Comparison of ENCODE assay signal across 2 cellular contexts in the genomic region with DNA sequence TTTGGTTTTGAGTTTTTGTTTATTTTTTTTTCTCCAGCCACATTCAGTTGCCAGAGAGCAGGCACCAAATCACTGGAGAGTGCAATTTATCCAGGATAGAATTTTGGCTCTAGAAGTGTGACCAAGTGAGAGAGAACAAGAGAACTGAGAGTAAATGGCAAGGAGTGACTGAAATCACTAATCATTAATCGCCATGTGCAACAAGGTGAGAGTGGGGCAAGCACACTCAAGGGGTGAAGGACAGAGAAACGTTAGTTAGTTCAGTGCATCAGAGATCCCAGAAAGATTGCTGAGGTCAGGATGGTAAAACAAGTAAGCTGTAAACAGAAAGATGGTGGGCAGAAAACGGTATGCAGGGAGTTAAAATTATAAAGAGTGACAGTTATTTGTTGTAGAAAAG.
TF ChIP-seq lines count a peak whose summit lies in the region.

No MANE protein-coding gene starts in this region.

TF ChIP-seq in liver, 16 proteins besides CTCF, POLR2A, EP300 and RAD21:
- TF ChIP-seq NR2F2 (IDR thresholded peaks at IDR 0.05): peak; percentile 49
- TF ChIP-seq EGR1 (IDR thresholded peaks at IDR 0.05; ENCODE audit: low read depth in 2 of 2): no peak
- TF ChIP-seq, protein P1, sequence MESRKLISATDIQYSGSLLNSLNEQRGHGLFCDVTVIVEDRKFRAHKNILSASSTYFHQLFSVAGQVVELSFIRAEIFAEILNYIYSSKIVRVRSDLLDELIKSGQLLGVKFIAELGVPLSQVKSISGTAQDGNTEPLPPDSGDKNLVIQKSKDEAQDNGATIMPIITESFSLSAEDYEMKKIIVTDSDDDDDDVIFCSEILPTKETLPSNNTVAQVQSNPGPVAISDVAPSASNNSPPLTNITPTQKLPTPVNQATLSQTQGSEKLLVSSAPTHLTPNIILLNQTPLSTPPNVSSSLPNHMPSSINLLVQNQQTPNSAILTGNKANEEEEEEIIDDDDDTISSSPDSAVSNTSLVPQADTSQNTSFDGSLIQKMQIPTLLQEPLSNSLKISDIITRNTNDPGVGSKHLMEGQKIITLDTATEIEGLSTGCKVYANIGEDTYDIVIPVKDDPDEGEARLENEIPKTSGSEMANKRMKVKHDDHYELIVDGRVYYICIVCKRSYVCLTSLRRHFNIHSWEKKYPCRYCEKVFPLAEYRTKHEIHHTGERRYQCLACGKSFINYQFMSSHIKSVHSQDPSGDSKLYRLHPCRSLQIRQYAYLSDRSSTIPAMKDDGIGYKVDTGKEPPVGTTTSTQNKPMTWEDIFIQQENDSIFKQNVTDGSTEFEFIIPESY (IDR thresholded peaks at IDR 0.05): no peak
- peak; percentile 91 to 92 for TF ChIP-seq RXRA (IDR thresholded peaks at IDR 0.05)
- TF ChIP-seq ATF3 (IDR thresholded peaks at IDR 0.05): peak; percentile 57
- peak; percentile 44 to 74 for TF ChIP-seq JUND (IDR thresholded peaks at IDR 0.05)
- TF ChIP-seq, protein P2, sequence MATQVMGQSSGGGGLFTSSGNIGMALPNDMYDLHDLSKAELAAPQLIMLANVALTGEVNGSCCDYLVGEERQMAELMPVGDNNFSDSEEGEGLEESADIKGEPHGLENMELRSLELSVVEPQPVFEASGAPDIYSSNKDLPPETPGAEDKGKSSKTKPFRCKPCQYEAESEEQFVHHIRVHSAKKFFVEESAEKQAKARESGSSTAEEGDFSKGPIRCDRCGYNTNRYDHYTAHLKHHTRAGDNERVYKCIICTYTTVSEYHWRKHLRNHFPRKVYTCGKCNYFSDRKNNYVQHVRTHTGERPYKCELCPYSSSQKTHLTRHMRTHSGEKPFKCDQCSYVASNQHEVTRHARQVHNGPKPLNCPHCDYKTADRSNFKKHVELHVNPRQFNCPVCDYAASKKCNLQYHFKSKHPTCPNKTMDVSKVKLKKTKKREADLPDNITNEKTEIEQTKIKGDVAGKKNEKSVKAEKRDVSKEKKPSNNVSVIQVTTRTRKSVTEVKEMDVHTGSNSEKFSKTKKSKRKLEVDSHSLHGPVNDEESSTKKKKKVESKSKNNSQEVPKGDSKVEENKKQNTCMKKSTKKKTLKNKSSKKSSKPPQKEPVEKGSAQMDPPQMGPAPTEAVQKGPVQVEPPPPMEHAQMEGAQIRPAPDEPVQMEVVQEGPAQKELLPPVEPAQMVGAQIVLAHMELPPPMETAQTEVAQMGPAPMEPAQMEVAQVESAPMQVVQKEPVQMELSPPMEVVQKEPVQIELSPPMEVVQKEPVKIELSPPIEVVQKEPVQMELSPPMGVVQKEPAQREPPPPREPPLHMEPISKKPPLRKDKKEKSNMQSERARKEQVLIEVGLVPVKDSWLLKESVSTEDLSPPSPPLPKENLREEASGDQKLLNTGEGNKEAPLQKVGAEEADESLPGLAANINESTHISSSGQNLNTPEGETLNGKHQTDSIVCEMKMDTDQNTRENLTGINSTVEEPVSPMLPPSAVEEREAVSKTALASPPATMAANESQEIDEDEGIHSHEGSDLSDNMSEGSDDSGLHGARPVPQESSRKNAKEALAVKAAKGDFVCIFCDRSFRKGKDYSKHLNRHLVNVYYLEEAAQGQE (IDR thresholded peaks at IDR 0.05): peak; percentile 49
- TF ChIP-seq GABPA (IDR thresholded peaks at IDR 0.05 in 1 of 2, conservative IDR thresholded peaks at IDR 0.05 in 1 of 2): no peak
- TF ChIP-seq HNF4A (conservative IDR thresholded peaks at IDR 0.05): peak; percentile 70 to 77
- peak; percentile 61 for TF ChIP-seq YY1 (IDR thresholded peaks at IDR 0.05)
- peak; percentile 55 for TF ChIP-seq TAF1 (conservative IDR thresholded peaks at IDR 0.05)
- peak; percentile 87 for TF ChIP-seq MAX (IDR thresholded peaks at IDR 0.05)
- TF ChIP-seq FOXA2 (IDR thresholded peaks at IDR 0.05): peak; percentile 49
- no peak for TF ChIP-seq FOXA1 (IDR thresholded peaks at IDR 0.05)
- peak; percentile 89 for TF ChIP-seq SP1 (IDR thresholded peaks at IDR 0.05)
- peak; percentile 17 for TF ChIP-seq HNF4G (IDR thresholded peaks at IDR 0.05)

TF ChIP-seq in HepG2, 621 proteins besides CTCF, POLR2A, EP300 and RAD21:
- TF ChIP-seq CCAR2 (optimal IDR thresholded peaks at IDR 0.05; ENCODE audit: low read depth, low read length): no peak
- no peak for TF ChIP-seq ZNF468 (CRISPR knock-in tag; IDR thresholded peaks at IDR 0.05)
- no peak for TF ChIP-seq MAF1 (CRISPR knock-in tag; IDR thresholded peaks at IDR 0.05; ENCODE audit: borderline replicate concordance)
- no peak for TF ChIP-seq ZZZ3 (CRISPR knock-in tag; IDR thresholded peaks at IDR 0.05; ENCODE audit: borderline replicate concordance)
- no peak for TF ChIP-seq ZNF121 (CRISPR knock-in tag; IDR thresholded peaks at IDR 0.05)
- TF ChIP-seq ZNF343 (CRISPR knock-in tag; IDR thresholded peaks at IDR 0.05): no peak
- TF ChIP-seq ZBTB38 (CRISPR knock-in tag; IDR thresholded peaks at IDR 0.05): no peak
- TF ChIP-seq KMT2B (CRISPR knock-in tag; IDR thresholded peaks at IDR 0.05): no peak
